In the genomic region with DNA sequence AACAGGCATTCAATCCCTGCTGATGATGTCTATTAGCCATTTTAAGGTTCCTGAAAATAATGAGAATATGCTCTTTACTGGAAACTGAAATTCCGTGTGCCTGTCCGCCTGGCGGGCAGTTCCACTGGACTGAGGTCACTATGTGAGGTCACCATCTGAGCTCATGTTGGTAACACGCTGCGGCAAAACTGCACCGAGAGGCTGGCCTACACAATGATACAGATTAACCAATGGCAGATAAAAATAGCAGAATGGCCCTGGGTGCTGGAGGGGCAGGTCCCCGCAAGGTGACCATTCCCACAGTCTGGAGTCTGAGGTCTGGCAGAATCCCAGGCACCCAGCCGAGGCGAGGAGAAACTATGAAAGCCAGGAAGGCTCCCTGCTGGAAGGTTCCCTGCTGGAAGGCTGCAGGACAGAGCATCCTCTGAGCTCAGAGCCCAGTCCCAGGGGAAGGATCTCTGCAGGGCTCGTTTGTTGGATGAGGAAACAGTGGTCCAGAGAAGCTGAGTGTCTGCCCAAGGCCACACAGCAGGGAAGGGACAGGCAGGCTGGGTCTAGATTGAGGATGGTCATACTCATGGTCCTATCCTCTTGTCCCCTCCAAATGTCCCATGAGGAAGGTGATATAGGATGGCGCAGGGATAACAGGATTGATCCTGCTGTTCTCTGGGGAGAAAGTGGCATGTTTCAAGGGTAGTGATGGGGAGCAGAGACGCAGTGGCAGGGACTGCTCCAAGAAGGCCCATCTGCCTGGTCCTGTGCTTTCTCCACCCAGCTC, we compare ENCODE assay signal across 1 cellular context.
TF ChIP-seq lines count a peak whose summit lies in the region.

No MANE protein-coding gene starts in this region.

TF ChIP-seq in SK-N-SH, 30 proteins besides CTCF, POLR2A, EP300 and RAD21 (continued from another document):
- TF ChIP-seq, protein P1, sequence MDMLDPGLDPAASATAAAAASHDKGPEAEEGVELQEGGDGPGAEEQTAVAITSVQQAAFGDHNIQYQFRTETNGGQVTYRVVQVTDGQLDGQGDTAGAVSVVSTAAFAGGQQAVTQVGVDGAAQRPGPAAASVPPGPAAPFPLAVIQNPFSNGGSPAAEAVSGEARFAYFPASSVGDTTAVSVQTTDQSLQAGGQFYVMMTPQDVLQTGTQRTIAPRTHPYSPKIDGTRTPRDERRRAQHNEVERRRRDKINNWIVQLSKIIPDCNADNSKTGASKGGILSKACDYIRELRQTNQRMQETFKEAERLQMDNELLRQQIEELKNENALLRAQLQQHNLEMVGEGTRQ (IDR thresholded peaks at IDR 0.05; ENCODE audit: borderline replicate concordance, low read depth, low read length) = no peak
- TF ChIP-seq MXI1 (IDR thresholded peaks at IDR 0.05; ENCODE audit: low read depth, low read length) (no peak), TAF1 (IDR thresholded peaks at IDR 0.05; ENCODE audit: borderline replicate concordance, low read depth, low read length) (no peak), TCF12 (IDR thresholded peaks at IDR 0.05) (no peak), TEAD4 (IDR thresholded peaks at IDR 0.05; ENCODE audit: borderline replicate concordance, insufficient read depth) (no peak)
- TF ChIP-seq, protein P2, sequence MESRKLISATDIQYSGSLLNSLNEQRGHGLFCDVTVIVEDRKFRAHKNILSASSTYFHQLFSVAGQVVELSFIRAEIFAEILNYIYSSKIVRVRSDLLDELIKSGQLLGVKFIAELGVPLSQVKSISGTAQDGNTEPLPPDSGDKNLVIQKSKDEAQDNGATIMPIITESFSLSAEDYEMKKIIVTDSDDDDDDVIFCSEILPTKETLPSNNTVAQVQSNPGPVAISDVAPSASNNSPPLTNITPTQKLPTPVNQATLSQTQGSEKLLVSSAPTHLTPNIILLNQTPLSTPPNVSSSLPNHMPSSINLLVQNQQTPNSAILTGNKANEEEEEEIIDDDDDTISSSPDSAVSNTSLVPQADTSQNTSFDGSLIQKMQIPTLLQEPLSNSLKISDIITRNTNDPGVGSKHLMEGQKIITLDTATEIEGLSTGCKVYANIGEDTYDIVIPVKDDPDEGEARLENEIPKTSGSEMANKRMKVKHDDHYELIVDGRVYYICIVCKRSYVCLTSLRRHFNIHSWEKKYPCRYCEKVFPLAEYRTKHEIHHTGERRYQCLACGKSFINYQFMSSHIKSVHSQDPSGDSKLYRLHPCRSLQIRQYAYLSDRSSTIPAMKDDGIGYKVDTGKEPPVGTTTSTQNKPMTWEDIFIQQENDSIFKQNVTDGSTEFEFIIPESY (IDR thresholded peaks at IDR 0.05; ENCODE audit: borderline replicate concordance, low read depth) = no peak
- TF ChIP-seq, protein P3, sequence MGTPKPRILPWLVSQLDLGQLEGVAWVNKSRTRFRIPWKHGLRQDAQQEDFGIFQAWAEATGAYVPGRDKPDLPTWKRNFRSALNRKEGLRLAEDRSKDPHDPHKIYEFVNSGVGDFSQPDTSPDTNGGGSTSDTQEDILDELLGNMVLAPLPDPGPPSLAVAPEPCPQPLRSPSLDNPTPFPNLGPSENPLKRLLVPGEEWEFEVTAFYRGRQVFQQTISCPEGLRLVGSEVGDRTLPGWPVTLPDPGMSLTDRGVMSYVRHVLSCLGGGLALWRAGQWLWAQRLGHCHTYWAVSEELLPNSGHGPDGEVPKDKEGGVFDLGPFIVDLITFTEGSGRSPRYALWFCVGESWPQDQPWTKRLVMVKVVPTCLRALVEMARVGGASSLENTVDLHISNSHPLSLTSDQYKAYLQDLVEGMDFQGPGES (IDR thresholded peaks at IDR 0.05; ENCODE audit: low read depth, low read length) = no peak
